ENCODE assay signal across 21 cellular contexts in genomic region chr19:17148130-17148529, GRCh38.
DNase-seq lines count a peak whose midpoint lies in the region; ATAC-seq, FAIRE-seq and TF ChIP-seq lines count a peak whose summit lies in the region.
"Had no signal": no experiment of that assay in that cellular context is flagged by ENCODE, and none has a peak within 500 bp of the region (broad histone marks: within the 10 kb centered on the region; RNA-seq: fewer than 3 reads in every experiment).

No MANE protein-coding gene starts in this region.

- in situ Hi-C loops in K562 (cut with MboI) (no loop called here), brain microvascular endothelial cell (cut with HindIII; ENCODE audit: low pct_ligation_motif_present, low sequenced_read_pairs) (no loop called here)

- no peak overlapping the region for H2AFZ ChIP-seq in PC-9
- H2AFZ ChIP-seq in K562 (ENCODE audit: low read depth, low read length), result no peak overlapping the region
- H2AFZ ChIP-seq: GM23338 had no signal

- CTCF ChIA-PET in PC-9 (lab: Charles Lee), result no interaction called here
- CTCF ChIA-PET in K562 (lab: Yijun Ruan, JAX; ENCODE audit: low intra/inter-chr PET ratio), result no interaction called here

- no peaks in the 10 kb centered on the region for H3K9me3 ChIP-seq in right atrium auricular region
- H3K9me3 ChIP-seq in PC-9 (ENCODE audit: insufficient read depth, low read depth), result peaks cover 2% of the 10 kb centered on the region; the same call in 1 of the 2 replicates
- no peaks in the 10 kb centered on the region for H3K9me3 ChIP-seq in K562 (replicated peaks; ENCODE audit: control insufficient read depth, insufficient read depth, low read depth, low read length)
- no peaks in the 10 kb centered on the region for H3K9me3 ChIP-seq in spleen
- no peaks in the 10 kb centered on the region for H3K9me3 ChIP-seq in suprapubic skin
- H3K9me3 ChIP-seq: Caco-2, HAP-1 had no signal

- H4K20me1 ChIP-seq in PC-9 (ENCODE audit: insufficient read depth), result no peaks in the 10 kb centered on the region; the same call in 1 of the 2 replicates
- H4K20me1 ChIP-seq in K562 (replicated peaks; ENCODE audit: control insufficient read depth, insufficient read depth, low read length), result peaks cover 1% of the 10 kb centered on the region; the same call in 1 of the 2 replicates

- intact Hi-C loops in Right ventricle myocardium superior (cut with DNase I), result no loop called here
- intact Hi-C loops in PC-9 (cut with micrococcal nuclease; ENCODE audit: unreplicated experiment), result no loop called here
- intact Hi-C loops in K562 (cut with micrococcal nuclease), result no loop called here
- intact Hi-C loops in spleen (cut with DNase I; ENCODE audit: low total_unique reads), result no loop called here

- H3K4me2 ChIP-seq in PC-9 (no peak overlapping the region), K562 (ENCODE audit: insufficient read depth, low read length) (no peak overlapping the region)
- H3K4me2 ChIP-seq: BLaER1, GM23338 had no signal

- TF ChIP-seq POLR2A in K562 (conservative IDR thresholded peaks at IDR 0.05), result no peak
- no peak for TF ChIP-seq POLR2A in spleen (IDR thresholded peaks at IDR 0.05)
- TF ChIP-seq POLR2A in suprapubic skin (IDR thresholded peaks at IDR 0.05), result no peak

- 32% methylated on average over 5 of the region's 5 CpGs for WGBS in K562 (ENCODE audit: insufficient coverage, low coverage, missing lambda C conversion rate)
- 72 to 90% (median 81%) methylated on average over 5 of the region's 5 CpGs for WGBS in spleen, 5 donors
- 91% methylated on average over 5 of the region's 5 CpGs for WGBS in suprapubic skin

- H3K79me2 ChIP-seq in PC-9 (ENCODE audit: low read depth), result no peaks in the 10 kb centered on the region
- no peaks in the 10 kb centered on the region for H3K79me2 ChIP-seq in K562 (ENCODE audit: control insufficient read depth, insufficient read depth, low read length)

- H3K27me3 ChIP-seq in right atrium auricular region, result no peaks in the 10 kb centered on the region
- H3K27me3 ChIP-seq in PC-9 (ENCODE audit: insufficient read depth, low read depth), result no peaks in the 10 kb centered on the region
- no peaks in the 10 kb centered on the region for H3K27me3 ChIP-seq in K562 (ENCODE audit: control insufficient read depth in 2 of 2, insufficient read depth in 2 of 2, low read length in 2 of 2)
- H3K27me3 ChIP-seq in spleen (replicated peaks in 1 of 7), result no peaks in the 10 kb centered on the region
- H3K27me3 ChIP-seq in brain microvascular endothelial cell (replicated peaks), result no peaks in the 10 kb centered on the region
- H3K27me3 ChIP-seq in suprapubic skin, result no peaks in the 10 kb centered on the region
- H3K27me3 ChIP-seq: BLaER1 had no signal

- H3F3A ChIP-seq in PC-9 (ENCODE audit: insufficient read depth, low read depth), result no peaks in the 10 kb centered on the region

- H3K4me3 ChIP-seq in right atrium auricular region, result no peak overlapping the region
- H3K4me3 ChIP-seq in PC-9, result no peak overlapping the region
- no peak overlapping the region for H3K4me3 ChIP-seq in K562
- no peak overlapping the region for H3K4me3 ChIP-seq in spleen
- no peak overlapping the region for H3K4me3 ChIP-seq in brain microvascular endothelial cell (ENCODE audit: low read depth, low read length)
- no peak overlapping the region for H3K4me3 ChIP-seq in foreskin fibroblast (ENCODE audit: low read depth in 1 of 2, low read length in 2 of 2)
- H3K4me3 ChIP-seq in suprapubic skin, result no peak overlapping the region
- H3K4me3 ChIP-seq: BLaER1, GM12878, GM23338, HAP-1 had no signal

- BruUV-seq in PC-9 (replicated peaks; lab: Mats Ljungman, UMichigan) (TSS peak; percentile 12), K562 (replicated peaks; lab: Mats Ljungman, UMichigan) (no TSS peak)

- no peaks in the 10 kb centered on the region for H3K9me1 ChIP-seq in K562 (ENCODE audit: control insufficient read depth, insufficient read depth, low read length)

- peak; percentile 82 for FAIRE-seq in K562 (lab: Jason Lieb, UNC)
- FAIRE-seq: G401.6, GM12878, GM18507 had no signal

- TF ChIP-seq CTCF in right atrium auricular region (IDR thresholded peaks at IDR 0.05) (no peak), PC-9 (conservative IDR thresholded peaks at IDR 0.05) (no peak), K562 (IDR thresholded peaks at IDR 0.05 in 2 of 3, conservative IDR thresholded peaks at IDR 0.05 in 1 of 3; ENCODE audit: insufficient read depth in 2 of 3, low read depth in 1 of 3, low read length in 3 of 3) (no peak), spleen (IDR thresholded peaks at IDR 0.05 in 8 of 11, conservative IDR thresholded peaks at IDR 0.05 in 3 of 11) (no peak), brain microvascular endothelial cell (IDR thresholded peaks at IDR 0.05; ENCODE audit: low read depth, low read length, missing control alignments) (no peak), foreskin fibroblast (IDR thresholded peaks at IDR 0.05; ENCODE audit: low read depth, low read length) (no peak), suprapubic skin (IDR thresholded peaks at IDR 0.05) (no peak)

- H3K27ac ChIP-seq in right atrium auricular region (no peak overlapping the region), PC-9 (no peak overlapping the region), K562 (ENCODE audit: extremely low read depth, low read depth, low read length) (no peak overlapping the region), spleen (peak overlapping the region in 5 of 8 donors; percentile 2 to 74 (median 63)), brain microvascular endothelial cell (no peak overlapping the region), suprapubic skin (no peak overlapping the region)
- H3K27ac ChIP-seq: BLaER1, C4-2B had no signal

- no peak for TF ChIP-seq EP300 in K562 (IDR thresholded peaks at IDR 0.05; ENCODE audit: low read length)
- TF ChIP-seq EP300 in suprapubic skin (IDR thresholded peaks at IDR 0.05), result no peak

- H3K9me2 ChIP-seq in PC-9 (ENCODE audit: insufficient read depth), result no peaks in the 10 kb centered on the region

- peak overlapping the region in 1 of 2 experiments; percentile 58; a peak in 1 of 4 replicates for H3K9ac ChIP-seq in K562 (ENCODE audit: insufficient read depth in 1 of 2, low read depth in 2 of 2, low read length in 2 of 2)
- H3K9ac ChIP-seq: BLaER1 had no signal

- DNase-seq in Right ventricle myocardium superior, result peak; percentile 13
- DNase-seq in right atrium auricular region (ENCODE audit: low spot score), result no peak
- no peak for DNase-seq in PC-9
- DNase-seq in K562 (ENCODE audit: extremely low read depth in 1 of 4, low spot score in 3 of 4), result peak; percentile 27 to 49 (median 40)
- DNase-seq in spleen, result no peak
- DNase-seq in brain microvascular endothelial cell, result no peak
- no peak for DNase-seq in foreskin fibroblast
- DNase-seq in suprapubic skin (ENCODE audit: low spot score in 2 of 2), result no peak
- DNase-seq: Caco-2; CD4-positive, CD25-positive, alpha-beta regulatory T cell; CD8-positive, alpha-beta T cell; DMS153; DND-41; HFFc6 had no signal

- H3K4me1 ChIP-seq in right atrium auricular region (peaks cover 0 to 17% of the 10 kb centered on the region in 2 donors), PC-9 (replicated peaks; ENCODE audit: insufficient read depth) (no peaks in the 10 kb centered on the region), K562 (replicated peaks in 1 of 2; ENCODE audit: control insufficient read depth in 2 of 2, insufficient read depth in 2 of 2, low read length in 2 of 2) (peaks cover 0 to 3% of the 10 kb centered on the region in 2 experiments; a peak in 2 of 5 replicates), spleen (peaks cover 0 to 45% (median 18%) of the 10 kb centered on the region in 6 donors), suprapubic skin (peaks cover 6% of the 10 kb centered on the region)
- H3K4me1 ChIP-seq: HAP-1 had no signal

- ATAC-seq in Right ventricle myocardium superior (ENCODE audit: poor library complexity), result no peak
- ATAC-seq in K562, result peak; percentile 86
- ATAC-seq: CD8-positive, alpha-beta T cell; GM12878; GM23338 had no signal

- H3K36me3 ChIP-seq in right atrium auricular region, result peaks cover 6% of the 10 kb centered on the region
- no peaks in the 10 kb centered on the region for H3K36me3 ChIP-seq in PC-9 (ENCODE audit: low read depth)
- H3K36me3 ChIP-seq in K562 (ENCODE audit: control insufficient read depth, insufficient read depth, low read length), result peaks cover 52% of the 10 kb centered on the region; the same call in 2 of the 3 replicates
- peaks cover 0 to 100% (median 49%) of the 10 kb centered on the region in 6 donors for H3K36me3 ChIP-seq in spleen
- peaks cover 31% of the 10 kb centered on the region for H3K36me3 ChIP-seq in brain microvascular endothelial cell (replicated peaks)
- peaks cover 44% of the 10 kb centered on the region for H3K36me3 ChIP-seq in suprapubic skin

- TF ChIP-seq RAD21 in K562 (CRISPR knock-in tag; conservative IDR thresholded peaks at IDR 0.05 in 1 of 2, IDR thresholded peaks at IDR 0.05 in 1 of 2), result no peak

- POLR2A ChIA-PET in PC-9 (lab: Charles Lee; ENCODE audit: unreplicated experiment) (no interaction called here), K562 (lab: Yijun Ruan, JAX) (no interaction called here)

TF ChIP-seq in K562, 482 proteins besides CTCF, POLR2A, EP300 and RAD21 (continues in another document):
- TF ChIP-seq HCFC1 (IDR thresholded peaks at IDR 0.05; ENCODE audit: low read depth, low read length) (no peak), MNT (conservative IDR thresholded peaks at IDR 0.05) (peak in 1 of 2 experiments; percentile 36; a peak in 1 of 4 replicates), MTA1 (IDR thresholded peaks at IDR 0.05; ENCODE audit: borderline replicate concordance) (no peak), POLR3G (IDR thresholded peaks at IDR 0.05; ENCODE audit: extremely low read depth, insufficient read length, insufficient replicate concordance) (no peak), TAL1 (IDR thresholded peaks at IDR 0.05) (peak; percentile 25; the same call in 1 of the 2 replicates), HMGN3 (IDR thresholded peaks at IDR 0.05; ENCODE audit: borderline replicate concordance, extremely low read depth, insufficient read length, low read depth, low read length) (no peak), CBFA2T3 (IDR thresholded peaks at IDR 0.05) (peak; percentile 62), CBFA2T2 (conservative IDR thresholded peaks at IDR 0.05) (peak; percentile 28; the same call in 1 of the 2 replicates), HLTF (IDR thresholded peaks at IDR 0.05) (no peak)

Comparison
In these comparisons a context has a peak if more than half of its experiments do, and no peak if none do; other contexts are left out.
1. DNase-seq: peak in Right ventricle myocardium superior (single experiment) and K562 (4 of 4); none in right atrium auricular region (single experiment), PC-9 (0 of 2), spleen (single experiment), brain microvascular endothelial cell (single experiment), foreskin fibroblast (0 of 2) and suprapubic skin (0 of 2).
2. H3K27ac ChIP-seq: peak in spleen (5 of 8); none in right atrium auricular region (0 of 2), PC-9 (single experiment), K562 (single experiment), brain microvascular endothelial cell (single experiment) and suprapubic skin (single experiment).